16 cellular contexts compared by ENCODE assay signal in the genomic region with DNA sequence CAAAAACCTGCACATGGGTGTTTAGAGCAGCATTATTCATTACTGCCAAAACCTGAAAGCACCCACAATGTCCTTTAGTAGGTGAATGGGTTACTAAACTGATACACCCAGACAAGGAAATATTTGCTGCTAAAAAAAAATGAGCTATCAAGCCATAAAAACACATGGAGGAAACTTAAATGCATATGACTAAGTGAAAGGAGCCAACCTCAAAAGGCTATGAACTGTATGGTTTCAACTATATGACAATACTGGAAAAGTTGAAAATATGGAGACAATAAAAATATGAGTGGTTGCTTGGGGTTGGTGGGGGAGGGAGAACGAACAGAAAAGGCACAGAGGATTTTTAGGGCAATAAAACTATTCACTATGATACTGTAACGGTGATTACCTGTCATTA.
DNase-seq lines count a peak whose midpoint lies in the region; ATAC-seq and TF ChIP-seq lines count a peak whose summit lies in the region.
"Had no signal": no experiment of that assay in that cellular context is flagged by ENCODE, and none has a peak within 500 bp of the region (broad histone marks: within the 10 kb centered on the region; RNA-seq: fewer than 3 reads in every experiment).

No MANE protein-coding gene starts in this region.

- CTCF ChIA-PET in activated naive CD4-positive, alpha-beta T cell treated with anti-CD3 and anti-CD28 coated beads, Interleukin-2, amount 10 ng/mL, durations not matched to agents 7 days and 5 days (lab: Charles Lee): no interaction called here

- H3K36me3 Mint-ChIP-seq in IgD-negative memory B cell: peaks cover 11% of the 10 kb centered on the region
- H3K36me3 Mint-ChIP-seq in chondrocyte (ENCODE audit: low read depth): peaks cover 64% of the 10 kb centered on the region
- no peaks in the 10 kb centered on the region for H3K36me3 Mint-ChIP-seq in activated naive CD4-positive, alpha-beta T cell treated with anti-CD3 and anti-CD28 coated beads, Interleukin-2, amount 10 ng/mL, durations not matched to agents 7 days and 5 days

- peaks cover 11% of the 10 kb centered on the region; the same call in 1 of the 2 replicates for H3F3A ChIP-seq in DOHH2 (ENCODE audit: control insufficient read depth, insufficient read depth)

- TF ChIP-seq POLR2A in gastrocnemius medialis (IDR thresholded peaks at IDR 0.05): no peak

- TF ChIP-seq CTCF in DOHH2 (IDR thresholded peaks at IDR 0.05; ENCODE audit: low read depth, low read length, poor library complexity, severe bottlenecking): no peak
- no peak for TF ChIP-seq CTCF in chondrocyte (IDR thresholded peaks at IDR 0.05)
- TF ChIP-seq CTCF in gastrocnemius medialis (IDR thresholded peaks at IDR 0.05 in 4 of 5, conservative IDR thresholded peaks at IDR 0.05 in 1 of 5): no peak

- H3K27ac Mint-ChIP-seq in IgD-negative memory B cell: peak overlapping the region in 2 of 3 donors; percentile 1 to 14
- H3K27ac Mint-ChIP-seq in chondrocyte (ENCODE audit: unreplicated experiment): peak overlapping the region; percentile 98
- no peak overlapping the region for H3K27ac Mint-ChIP-seq in activated naive CD4-positive, alpha-beta T cell treated with anti-CD3 and anti-CD28 coated beads, Interleukin-2, amount 10 ng/mL, durations not matched to agents 7 days and 5 days
- H3K27ac Mint-ChIP-seq: CD4-positive, alpha-beta T cell had no signal

- H4K20me1 ChIP-seq in DOHH2 (ENCODE audit: control insufficient read depth, insufficient read depth, low read depth, low read length): no peaks in the 10 kb centered on the region

- H3K4me1 Mint-ChIP-seq in IgD-negative memory B cell (peaks cover 0 to 8% (median 8%) of the 10 kb centered on the region in 3 donors), chondrocyte (ENCODE audit: low read depth) (peaks cover 77% of the 10 kb centered on the region)
- peaks cover 3% of the 10 kb centered on the region for H3K4me1 Mint-ChIP-seq in activated naive CD4-positive, alpha-beta T cell treated with anti-CD3 and anti-CD28 coated beads, Interleukin-2, amount 10 ng/mL, durations not matched to agents 7 days and 5 days
- H3K4me1 Mint-ChIP-seq: central memory CD8-positive, alpha-beta T cell had no signal

- H3K27me3 Mint-ChIP-seq in IgD-negative memory B cell: no peaks in the 10 kb centered on the region
- no peaks in the 10 kb centered on the region for H3K27me3 Mint-ChIP-seq in chondrocyte (ENCODE audit: low read depth)
- H3K27me3 Mint-ChIP-seq in activated naive CD4-positive, alpha-beta T cell treated with anti-CD3 and anti-CD28 coated beads, Interleukin-2, amount 10 ng/mL, durations not matched to agents 7 days and 5 days: no peaks in the 10 kb centered on the region
- H3K27me3 Mint-ChIP-seq: activated CD8-positive, alpha-beta T cell treated with anti-CD3 and anti-CD28 coated beads for 36 hours; CD4-positive, alpha-beta T cell; central memory CD8-positive, alpha-beta T cell had no signal

- H3K4me3 Mint-ChIP-seq in IgD-negative memory B cell: no peak overlapping the region
- no peak overlapping the region for H3K4me3 Mint-ChIP-seq in chondrocyte (ENCODE audit: unreplicated experiment)
- no peak overlapping the region for H3K4me3 Mint-ChIP-seq in activated naive CD4-positive, alpha-beta T cell treated with anti-CD3 and anti-CD28 coated beads, Interleukin-2, amount 10 ng/mL, durations not matched to agents 7 days and 5 days
- H3K4me3 Mint-ChIP-seq: activated CD8-positive, alpha-beta T cell treated with anti-CD3 and anti-CD28 coated beads for 36 hours; CD4-positive, alpha-beta T cell; central memory CD8-positive, alpha-beta T cell had no signal

- no peaks in the 10 kb centered on the region for H3K79me2 ChIP-seq in DOHH2 (ENCODE audit: control insufficient read depth, low read length)

- no peaks in the 10 kb centered on the region for H3K27me3 ChIP-seq in DOHH2 (ENCODE audit: control insufficient read depth, low read length)
- no peaks in the 10 kb centered on the region for H3K27me3 ChIP-seq in gastrocnemius medialis
- H3K27me3 ChIP-seq: ovary, spleen had no signal

- peaks cover 23% of the 10 kb centered on the region for H3K4me1 ChIP-seq in DOHH2 (ENCODE audit: control insufficient read depth, low read length)
- peaks cover 41 to 55% of the 10 kb centered on the region in 2 donors for H3K4me1 ChIP-seq in gastrocnemius medialis

- H3K9me3 Mint-ChIP-seq in IgD-negative memory B cell (no peaks in the 10 kb centered on the region), chondrocyte (ENCODE audit: low read depth) (no peaks in the 10 kb centered on the region)
- no peaks in the 10 kb centered on the region for H3K9me3 Mint-ChIP-seq in activated naive CD4-positive, alpha-beta T cell treated with anti-CD3 and anti-CD28 coated beads, Interleukin-2, amount 10 ng/mL, durations not matched to agents 7 days and 5 days
- H3K9me3 Mint-ChIP-seq: activated CD8-positive, alpha-beta T cell treated with anti-CD3 and anti-CD28 coated beads for 36 hours; CD4-positive, alpha-beta T cell had no signal

- H3K9me2 ChIP-seq in DOHH2 (replicated peaks; ENCODE audit: control insufficient read depth, low read length): no peaks in the 10 kb centered on the region

- in situ Hi-C loops in gastrocnemius medialis (cut with MboI; ENCODE audit: low sequenced_read_pairs in 4 of 4): no loop called here

- peaks cover 3% of the 10 kb centered on the region; the same call in 1 of the 2 replicates for H3K36me3 ChIP-seq in DOHH2 (ENCODE audit: control insufficient read depth, low read length)
- H3K36me3 ChIP-seq in gastrocnemius medialis: peaks cover 0 to 12% of the 10 kb centered on the region in 2 donors
- H3K36me3 ChIP-seq: ovary had no signal

- ATAC-seq in gastrocnemius medialis (no peak), GM19452 (IDR thresholded peaks at IDR 0.05; ENCODE audit: unreplicated experiment) (no peak)

- intact Hi-C loops in gastrocnemius medialis (cut with DNase I; ENCODE audit: low total_unique reads): no loop called here

- H3K9me3 ChIP-seq in DOHH2 (ENCODE audit: control insufficient read depth, insufficient read depth, low read length) (no peaks in the 10 kb centered on the region), gastrocnemius medialis (no peaks in the 10 kb centered on the region)
- H3K9me3 ChIP-seq: ovary, spleen had no signal

- peak overlapping the region; percentile 48 for H3K27ac ChIP-seq in DOHH2 (ENCODE audit: low read depth, low read length)
- H3K27ac ChIP-seq in gastrocnemius medialis: peak overlapping the region; percentile 66 to 87 (median 80)
- H3K27ac ChIP-seq: ovary had no signal

- peak overlapping the region; percentile 56 for H3K4me2 ChIP-seq in DOHH2 (ENCODE audit: low read length)

- H3K4me3 ChIP-seq in DOHH2 (ENCODE audit: low read length) (0 out of 2 replicates have a peak overlapping the region, but pooled peaks have one; percentile 29), gastrocnemius medialis (no peak overlapping the region)
- H3K4me3 ChIP-seq: ovary, spleen had no signal

- DNase-seq in chondrocyte (ENCODE audit: low spot score): no peak
- DNase-seq in gastrocnemius medialis: no peak
- no peak for DNase-seq in EL
- no peak for DNase-seq in activated naive CD4-positive, alpha-beta T cell treated with anti-CD3 and anti-CD28 coated beads, Interleukin-2, amount 10 ng/mL, durations not matched to agents 7 days and 5 days
- DNase-seq: activated naive CD4-positive, alpha-beta T cell; CD4-positive, alpha-beta T cell; KG1; NCI-H1417; NCI-H446 treated with DMSO at 0.1 percent for 48 hours; ovary; spleen had no signal
